Comparison of ENCODE assay signal across 14 cellular contexts in the genomic region with DNA sequence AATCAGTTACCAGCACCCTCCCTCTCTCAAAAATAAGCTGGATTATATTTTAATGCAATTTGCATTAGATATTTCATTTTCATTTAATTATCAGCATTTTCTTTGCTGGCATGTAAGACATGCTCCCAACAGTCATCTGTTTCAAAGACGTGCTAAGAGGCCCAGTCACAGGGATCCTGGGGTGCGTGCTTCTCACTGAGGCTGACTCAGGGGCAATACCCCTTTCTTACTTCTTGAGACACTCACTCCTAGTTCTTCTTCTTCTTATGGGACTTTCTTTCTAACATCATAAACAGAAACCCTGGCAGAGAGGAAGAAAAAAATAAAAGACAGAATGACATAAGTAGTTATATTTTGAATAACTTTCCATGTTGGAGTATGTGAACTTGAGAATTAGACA.
A peak's percentile ranks its signal among the peaks of the same experiment; 100 is the strongest.
DNase-seq lines count a peak whose midpoint lies in the region; ATAC-seq and TF ChIP-seq lines count a peak whose summit lies in the region.
"Had no signal": no experiment of that assay in that cellular context is flagged by ENCODE, and none has a peak within 500 bp of the region (broad histone marks: within the 10 kb centered on the region; RNA-seq: fewer than 3 reads in every experiment).

No MANE protein-coding gene starts in this region.

- DNase-seq in left ventricle myocardium inferior = no peak
- no peak for DNase-seq in left cardiac atrium
- DNase-seq in SJCRH30 = no peak
- DNase-seq in mesendoderm = peak; percentile 49
- DNase-seq in foreskin keratinocyte = no peak
- no peak for DNase-seq in DMS153 (lab: John Stamatoyannopoulos, UW)
- DNase-seq: BE2C; CD4-positive, alpha-beta memory T cell; DMS79 treated with DMSO at 0.1 percent for 48 hours; EL; H9 had no signal

- H3K27ac ChIP-seq in left ventricle myocardium inferior (replicated peaks) (peak overlapping the region; percentile 73), SJCRH30 (peak overlapping the region; percentile 43; the same call in 1 of the 2 replicates), mesendoderm (ENCODE audit: low read depth, low read length) (no peak overlapping the region), foreskin keratinocyte (no peak overlapping the region)
- H3K27ac ChIP-seq: A549, C4-2B had no signal

- H3K4me2 ChIP-seq in mesendoderm (ENCODE audit: low read length) = no peak overlapping the region
- H3K4me2 ChIP-seq: A549, GM23338 had no signal

- no peak overlapping the region for H3K23ac ChIP-seq in mesendoderm (ENCODE audit: low read length)

- H3K18ac ChIP-seq in mesendoderm (ENCODE audit: low read length) = peak overlapping the region; percentile 97

- no peak overlapping the region for H2AK5ac ChIP-seq in mesendoderm (ENCODE audit: low read length)

- no peaks in the 10 kb centered on the region for H3K79me2 ChIP-seq in mesendoderm (ENCODE audit: control insufficient read depth, insufficient read depth, low read length)

- no peak overlapping the region for H2BK15ac ChIP-seq in mesendoderm (replicated peaks; ENCODE audit: low read depth)

- H3K79me1 ChIP-seq in mesendoderm (ENCODE audit: low read length) = no peaks in the 10 kb centered on the region

- H4K8ac ChIP-seq in mesendoderm (ENCODE audit: low read depth, low read length) = no peak overlapping the region

- ATAC-seq in left cardiac atrium = no peak
- no peak for ATAC-seq in foreskin keratinocyte
- ATAC-seq: A549, GM23338 had no signal

- intact Hi-C loops in left ventricle myocardium inferior (cut with micrococcal nuclease) (no loop called here), left cardiac atrium (cut with DNase I) (no loop called here)

- no peak overlapping the region for H3K56ac ChIP-seq in mesendoderm (ENCODE audit: low read length)

- H3K9me3 ChIP-seq in left ventricle myocardium inferior (replicated peaks) (no peaks in the 10 kb centered on the region), SJCRH30 (replicated peaks) (no peaks in the 10 kb centered on the region)
- H3K9me3 ChIP-seq: A549, BE2C had no signal

- H3K27me3 ChIP-seq in left ventricle myocardium inferior (ENCODE audit: low read depth) (no peaks in the 10 kb centered on the region), SJCRH30 (no peaks in the 10 kb centered on the region), mesendoderm (ENCODE audit: insufficient read depth, low read length, poor library complexity) (no peaks in the 10 kb centered on the region), foreskin keratinocyte (no peaks in the 10 kb centered on the region)
- H3K27me3 ChIP-seq: BE2C had no signal

- no CpG with 5 or more reads among the region's 2 CpGs for WGBS in mesendoderm (ENCODE audit: extremely low coverage, insufficient coverage, low lambda C conversion rate)

- H3K36me3 ChIP-seq in left ventricle myocardium inferior (no peaks in the 10 kb centered on the region), SJCRH30 (0 out of 2 replicates have a peak, but pooled peaks cover 2% of the 10 kb centered on the region), mesendoderm (ENCODE audit: control insufficient read depth, insufficient read depth, low read length) (no peaks in the 10 kb centered on the region)
- H3K36me3 ChIP-seq: BE2C had no signal

- H3K4ac ChIP-seq in mesendoderm (ENCODE audit: low read depth, low read length) = peak overlapping the region; percentile 81

- H3K4me3 ChIP-seq in left ventricle myocardium inferior (no peak overlapping the region), SJCRH30 (no peak overlapping the region), mesendoderm (ENCODE audit: low read length) (no peak overlapping the region)
- H3K4me3 ChIP-seq: A549, GM23338 had no signal

- no peak overlapping the region for H3K9ac ChIP-seq in mesendoderm (ENCODE audit: low read length)

- TF ChIP-seq CTCF in left ventricle myocardium inferior (IDR thresholded peaks at IDR 0.05; ENCODE audit: borderline replicate concordance) = no peak
- no peak for TF ChIP-seq CTCF in foreskin keratinocyte (conservative IDR thresholded peaks at IDR 0.05)

- H2BK120ac ChIP-seq in mesendoderm (ENCODE audit: low read depth, low read length) = peak overlapping the region; percentile 93

- no peak overlapping the region for H4K5ac ChIP-seq in mesendoderm (ENCODE audit: low read length)

- peak overlapping the region; percentile 40 for H2BK5ac ChIP-seq in mesendoderm (ENCODE audit: low read length)

- peaks cover 12% of the 10 kb centered on the region for H3K4me1 ChIP-seq in left ventricle myocardium inferior
- peaks cover 36% of the 10 kb centered on the region for H3K4me1 ChIP-seq in SJCRH30
- H3K4me1 ChIP-seq in mesendoderm (ENCODE audit: control insufficient read depth, low read depth, low read length) = peaks cover 13% of the 10 kb centered on the region
- no peaks in the 10 kb centered on the region for H3K4me1 ChIP-seq in foreskin keratinocyte
- H3K4me1 ChIP-seq: BE2C had no signal

Comparison
In these comparisons a context has a peak if more than half of its experiments do, and no peak if none do; other contexts are left out.
1. H3K27ac ChIP-seq: peak in left ventricle myocardium inferior (single experiment) and SJCRH30 (single experiment); none in mesendoderm (single experiment) and foreskin keratinocyte (single experiment).